In the genomic region with DNA sequence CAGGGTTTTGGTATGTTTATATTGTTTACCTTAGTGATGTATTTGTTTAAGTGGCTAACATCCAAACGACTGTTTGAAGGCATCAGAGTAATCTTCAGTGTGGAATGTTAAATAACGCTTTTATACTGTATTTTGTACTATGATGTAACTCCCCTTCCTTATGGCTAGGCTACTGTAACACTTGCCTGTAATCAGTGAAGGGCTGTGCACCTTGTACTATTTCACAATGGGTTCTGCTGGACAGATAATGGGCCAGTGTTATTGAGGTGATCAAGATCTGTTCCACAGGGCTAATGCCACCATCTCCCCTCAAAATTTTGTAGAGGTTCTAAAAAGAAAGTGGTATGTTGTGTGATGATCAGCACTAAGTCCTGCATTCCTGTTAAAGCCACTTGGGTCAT, we compare ENCODE assay signal across 7 cellular contexts. TPM values are rescaled to one million over a fixed set of nuclear protein-coding genes. Genes with fewer than 3 reads are reported as not detected.
DNase-seq lines count a peak whose midpoint lies in the region; ATAC-seq, FAIRE-seq and TF ChIP-seq lines count a peak whose summit lies in the region.
"Not testable (repeated sequence)": the region's sequence is repeated elsewhere in the genome, so short reads cannot be mapped to it uniquely, and the experiment has no call there.

No MANE protein-coding gene starts in this region.

- not testable (repeated sequence) for H3K4me1 Mint-ChIP-seq in Caco-2 (ENCODE audit: low read depth, unreplicated experiment); WTC11; activated naive CD8-positive, alpha-beta T cell treated with anti-CD3 and anti-CD28 coated beads for 36 hours

- TF ChIP-seq CTCF in Caco-2 (IDR thresholded peaks at IDR 0.05; ENCODE audit: insufficient read depth in 1 of 2, low read depth in 1 of 2, low read length in 1 of 2, severe bottlenecking in 1 of 2, unreplicated experiment in 1 of 2); HEK293 (tag by site-specific recombination; IDR thresholded peaks at IDR 0.05); WTC11 (IDR thresholded peaks at IDR 0.05); endothelial cell of umbilical vein (IDR thresholded peaks at IDR 0.05; ENCODE audit: extremely low read depth in 1 of 2, insufficient read depth in 1 of 2, low read depth in 1 of 2, low read length in 2 of 2); left lung (IDR thresholded peaks at IDR 0.05): not testable (repeated sequence)

- ATAC-seq in WTC11 = not testable (repeated sequence)
- ATAC-seq in left lung = peak; percentile 19

- not testable (repeated sequence) for H3K27me3 ChIP-seq in Caco-2 (replicated peaks; ENCODE audit: control insufficient read depth, insufficient read depth, low read length); endothelial cell of umbilical vein (ENCODE audit: control insufficient read depth in 2 of 2, insufficient read depth in 2 of 2, low read length in 2 of 2); left lung; small intestine (ENCODE audit: control insufficient read depth in 2 of 2, insufficient read depth in 2 of 2, low read length in 2 of 2)

- H3K4me1 ChIP-seq in Caco-2 (peaks cover 11% of the 10 kb centered on the region), endothelial cell of umbilical vein (ENCODE audit: control insufficient read depth, extremely low read depth, insufficient read depth, low read length) (peaks cover 10% of the 10 kb centered on the region), left lung (peaks cover 0 to 22% of the 10 kb centered on the region in 2 donors)
- H3K4me1 ChIP-seq in HEK293 (ENCODE audit: control insufficient read depth, insufficient read depth, low read length); small intestine (ENCODE audit: control insufficient read depth in 2 of 2, insufficient read depth in 1 of 2, low read depth in 1 of 2, low read length in 1 of 2): not testable (repeated sequence)

- not testable (repeated sequence) for H3K9me3 Mint-ChIP-seq in Caco-2 (ENCODE audit: unreplicated experiment); WTC11; activated naive CD8-positive, alpha-beta T cell treated with anti-CD3 and anti-CD28 coated beads for 36 hours

- TSS peak; percentile 62 for BruUV-seq in Caco-2 (replicated peaks; lab: Mats Ljungman, UMichigan)
- BruUV-seq in endothelial cell of umbilical vein (replicated peaks; lab: Mats Ljungman, UMichigan) = TSS peak; percentile 60

- H3K4me2 ChIP-seq in endothelial cell of umbilical vein (ENCODE audit: insufficient read depth, low read length) = not testable (repeated sequence)

- not testable (repeated sequence) for H3K27ac ChIP-seq in HEK293 (ENCODE audit: extremely low read depth, low read depth, low read length); endothelial cell of umbilical vein (ENCODE audit: insufficient read depth, low read depth, low read length); left lung; small intestine (ENCODE audit: low read depth in 1 of 2, low read length in 1 of 2)

- dilution Hi-C loops in endothelial cell of umbilical vein (cut with MboI; ENCODE audit: extremely low pct_ligation_motif_present, low sequenced_read_pairs) = not testable (repeated sequence)

- not testable (repeated sequence) for H4K20me1 ChIP-seq in endothelial cell of umbilical vein (replicated peaks; ENCODE audit: control insufficient read depth, extremely low read depth, insufficient read depth, low read length)

- CTCF ChIA-PET in Caco-2 (lab: Charles Lee) = not testable (repeated sequence)
- CTCF ChIA-PET in HEK293 (lab: Yijun Ruan, JAX) = interaction anchor here (2.0 kb wide), 1 partner anchor 29 kb away, joined by 8 read pairs; no protein-coding TSS in a partner anchor
- CTCF ChIA-PET in WTC11 (lab: Charles Lee) = interaction anchor here (4.5 kb wide), 1 partner anchor 29 kb away, joined by 23 read pairs; no protein-coding TSS in a partner anchor
- CTCF ChIA-PET in endothelial cell of umbilical vein (lab: Charles Lee) = interaction anchor here (0.7 to 1.8 kb wide), 4 partner anchors 14 to 97 kb away, joined by 3 to 9 read pairs (median 4); no protein-coding TSS in a partner anchor

- peak in 1 of 2 experiments; percentile 58 for DNase-seq in Caco-2
- DNase-seq in WTC11 (ENCODE audit: low spot score); activated naive CD8-positive, alpha-beta T cell treated with anti-CD3 and anti-CD28 coated beads for 36 hours; endothelial cell of umbilical vein (ENCODE audit: low read depth, low spot score); left lung: not testable (repeated sequence)
- peak; percentile 81 for DNase-seq in small intestine

- not testable (repeated sequence) for TF ChIP-seq POLR2A in endothelial cell of umbilical vein (IDR thresholded peaks at IDR 0.05; ENCODE audit: low read depth, low read length)

- H3K4me3 Mint-ChIP-seq in Caco-2 (ENCODE audit: unreplicated experiment); WTC11; activated naive CD8-positive, alpha-beta T cell treated with anti-CD3 and anti-CD28 coated beads for 36 hours: not testable (repeated sequence)

- peaks cover 81% of the 10 kb centered on the region for H3K36me3 Mint-ChIP-seq in Caco-2 (ENCODE audit: insufficient read depth, unreplicated experiment)
- H3K36me3 Mint-ChIP-seq in WTC11 = peaks cover 45% of the 10 kb centered on the region
- H3K36me3 Mint-ChIP-seq in activated naive CD8-positive, alpha-beta T cell treated with anti-CD3 and anti-CD28 coated beads for 36 hours = peaks cover 11% of the 10 kb centered on the region

- H3K36me3 ChIP-seq in Caco-2 (ENCODE audit: control insufficient read depth, insufficient read depth, low read length); small intestine (ENCODE audit: control insufficient read depth in 2 of 2, insufficient read depth in 2 of 2, low read length in 2 of 2): not testable (repeated sequence)
- peaks cover 89 to 93% of the 10 kb centered on the region in 2 experiments for H3K36me3 ChIP-seq in HEK293 (ENCODE audit: control insufficient read depth in 2 of 2, insufficient read depth in 1 of 2, low read length in 2 of 2)
- H3K36me3 ChIP-seq in endothelial cell of umbilical vein (ENCODE audit: control insufficient read depth in 2 of 2, extremely low read depth in 1 of 2, insufficient read depth in 2 of 2, low read length in 2 of 2) = peaks cover 5 to 36% of the 10 kb centered on the region in 2 experiments
- peaks cover 0 to 65% of the 10 kb centered on the region in 2 donors for H3K36me3 ChIP-seq in left lung

- H3K9me3 ChIP-seq in Caco-2; HEK293 (ENCODE audit: control insufficient read depth, insufficient read depth, low read depth, low read length); endothelial cell of umbilical vein (replicated peaks; ENCODE audit: control insufficient read depth, insufficient read depth, low read length); left lung; small intestine (ENCODE audit: control insufficient read depth, low read depth): not testable (repeated sequence)

- not testable (repeated sequence) for H2AFZ ChIP-seq in endothelial cell of umbilical vein (ENCODE audit: low read depth, low read length)

- H3K9me1 ChIP-seq in endothelial cell of umbilical vein (replicated peaks; ENCODE audit: control insufficient read depth, extremely low read depth, insufficient read depth, low read length) = not testable (repeated sequence)

- H3K27ac Mint-ChIP-seq in Caco-2 (ENCODE audit: unreplicated experiment) = peak overlapping the region; percentile 30
- not testable (repeated sequence) for H3K27ac Mint-ChIP-seq in WTC11
- H3K27ac Mint-ChIP-seq in activated naive CD8-positive, alpha-beta T cell treated with anti-CD3 and anti-CD28 coated beads for 36 hours = peak overlapping the region; percentile 66

- intact Hi-C loops in Caco-2 (cut with micrococcal nuclease; ENCODE audit: unreplicated experiment); endothelial cell of umbilical vein (cut with micrococcal nuclease); left lung (cut with DNase I): not testable (repeated sequence)

- 8 to 41% (median 11%) methylated on average over 2 of the region's 2 CpGs for WGBS in small intestine, 3 donors

- not testable (repeated sequence) for FAIRE-seq in endothelial cell of umbilical vein (lab: Jason Lieb, UNC); small intestine (lab: Jason Lieb, UNC)

- H3K4me3 ChIP-seq in Caco-2 (ENCODE audit: low read depth, low read length); HEK293 (ENCODE audit: low read depth, low read length); endothelial cell of umbilical vein (replicated peaks in 1 of 3; ENCODE audit: insufficient read depth in 1 of 3, low read depth in 1 of 3, low read length in 3 of 3); left lung; small intestine (ENCODE audit: low read depth in 1 of 2, low read length in 2 of 2): not testable (repeated sequence)

- POLR2A ChIA-PET in Caco-2 (lab: Charles Lee); WTC11 (lab: Charles Lee): not testable (repeated sequence)
- POLR2A ChIA-PET in HEK293 (lab: Yijun Ruan, JAX) (interaction anchor here (1.2 kb wide), 1 partner anchor 12 kb away, joined by 7 read pairs; a partner anchor contains a TSS), endothelial cell of umbilical vein (lab: Charles Lee) (interaction anchor here (0.6 kb wide), 1 partner anchor 108 kb away, joined by 8 read pairs; no protein-coding TSS in a partner anchor)

- not testable (repeated sequence) for H3K27me3 Mint-ChIP-seq in Caco-2 (ENCODE audit: insufficient read depth, unreplicated experiment); WTC11 (ENCODE audit: low read depth); activated naive CD8-positive, alpha-beta T cell treated with anti-CD3 and anti-CD28 coated beads for 36 hours

- not testable (repeated sequence) for H3K9ac ChIP-seq in endothelial cell of umbilical vein (replicated peaks; ENCODE audit: extremely low read depth, insufficient read depth, low read length)

- not testable (repeated sequence) for H3K79me2 ChIP-seq in endothelial cell of umbilical vein (ENCODE audit: control insufficient read depth, insufficient read depth, low read length)

RNA-seq across cellular contexts. Expression of a gene that starts 11.7 kb away (rescaled TPM):
- 36.2 and 36.4 TPM in 2 replicates for total RNA-seq in Caco-2 (2022)
- 27.5 to 32.2 TPM (median 29.6 TPM) in 3 replicates for total RNA-seq in WTC11 (2021)
- 10 to 100 TPM; 38.7 to 41.9 TPM for total RNA-seq in activated naive CD8-positive, alpha-beta T cell treated with anti-CD3 and anti-CD28 coated beads for 36 hours
- total RNA-seq in endothelial cell of umbilical vein = 25.7 and 29.4 TPM in 2 replicates
- 12.1 and 14.3 TPM in 2 replicates for polyA plus RNA-seq in endothelial cell of umbilical vein
- polyA plus RNA-seq in endothelial cell of umbilical vein (2011; cell fraction: cytosol; rRNA removed) = 18.1 and 20.0 TPM in 2 replicates
- 37.8 and 43.0 TPM in 2 replicates for polyA plus RNA-seq in endothelial cell of umbilical vein (2011; cell fraction: nucleus; rRNA removed)
- polyA plus RNA-seq in endothelial cell of umbilical vein (2012) = 27.2 and 37.2 TPM in 2 replicates
- 16.0 and 22.1 TPM in 2 replicates for polyA minus RNA-seq in endothelial cell of umbilical vein
- polyA minus RNA-seq in endothelial cell of umbilical vein (2011; cell fraction: cytosol; rRNA and poly(A)+ RNA removed) = 25.2 TPM
- 16.2 and 28.9 TPM in 2 replicates for polyA minus RNA-seq in endothelial cell of umbilical vein (2011; cell fraction: nucleus; rRNA and poly(A)+ RNA removed)
- 10 to 100 TPM; 14.3 to 15.1 TPM for total RNA-seq in left lung
- polyA plus RNA-seq in small intestine = 10 to 100 TPM in 2 of 3 donors, 1 to 10 TPM in 1; 8.9 to 15.7 (median 14.8) TPM

RNA-seq across cellular contexts. Expression of a gene that starts 33.9 kb away (rescaled TPM):
- 220 and 273 TPM in 2 replicates for total RNA-seq in Caco-2 (2022)
- 259 to 309 TPM (median 274 TPM) in 3 replicates for total RNA-seq in WTC11 (2021)
- 100 to 1,000 TPM; 283 to 328 TPM for total RNA-seq in activated naive CD8-positive, alpha-beta T cell treated with anti-CD3 and anti-CD28 coated beads for 36 hours
- 297 and 304 TPM in 2 replicates for total RNA-seq in endothelial cell of umbilical vein
- polyA plus RNA-seq in endothelial cell of umbilical vein = 83.1 and 107 TPM in 2 replicates
- 47.6 and 52.7 TPM in 2 replicates for polyA plus RNA-seq in endothelial cell of umbilical vein (2011; cell fraction: cytosol; rRNA removed)
- 456 and 544 TPM in 2 replicates for polyA plus RNA-seq in endothelial cell of umbilical vein (2011; cell fraction: nucleus; rRNA removed)
- 158 and 190 TPM in 2 replicates for polyA plus RNA-seq in endothelial cell of umbilical vein (2012)
- 254 and 262 TPM in 2 replicates for polyA minus RNA-seq in endothelial cell of umbilical vein
- polyA minus RNA-seq in endothelial cell of umbilical vein (2011; cell fraction: cytosol; rRNA and poly(A)+ RNA removed) = 76.7 TPM
- 240 and 348 TPM in 2 replicates for polyA minus RNA-seq in endothelial cell of umbilical vein (2011; cell fraction: nucleus; rRNA and poly(A)+ RNA removed)
- 100 to 1,000 TPM; 237 to 299 TPM for total RNA-seq in left lung
- polyA plus RNA-seq in small intestine = 10 to 100 TPM; 76.1 to 93.3 (median 84.3) TPM

RNA-seq across cellular contexts. Expression of a gene that starts 34.8 kb away (rescaled TPM):
- total RNA-seq in Caco-2 (2022) = 134 and 147 TPM in 2 replicates
- total RNA-seq in WTC11 (2021) = 173 to 223 TPM (median 177 TPM) in 3 replicates
- total RNA-seq in activated naive CD8-positive, alpha-beta T cell treated with anti-CD3 and anti-CD28 coated beads for 36 hours = 100 to 1,000 TPM; 259 to 265 TPM
- total RNA-seq in endothelial cell of umbilical vein = 98.7 and 112 TPM in 2 replicates
- 8.7 and 12.0 TPM in 2 replicates for polyA plus RNA-seq in endothelial cell of umbilical vein
- 15.4 and 15.5 TPM in 2 replicates for polyA plus RNA-seq in endothelial cell of umbilical vein (2011; cell fraction: cytosol; rRNA removed)
- 46.0 and 55.9 TPM in 2 replicates for polyA plus RNA-seq in endothelial cell of umbilical vein (2011; cell fraction: nucleus; rRNA removed)
- polyA plus RNA-seq in endothelial cell of umbilical vein (2012) = 49.0 and 70.0 TPM in 2 replicates
- polyA minus RNA-seq in endothelial cell of umbilical vein = 23.7 and 35.1 TPM in 2 replicates
- polyA minus RNA-seq in endothelial cell of umbilical vein (2011; cell fraction: cytosol; rRNA and poly(A)+ RNA removed) = 43.5 TPM
- polyA minus RNA-seq in endothelial cell of umbilical vein (2011; cell fraction: nucleus; rRNA and poly(A)+ RNA removed) = 24.8 and 40.1 TPM in 2 replicates
- total RNA-seq in left lung = 10 to 100 TPM; 57.7 to 76.9 TPM
- 10 to 100 TPM; 21.9 to 34.3 (median 24.8) TPM for polyA plus RNA-seq in small intestine
